2 cellular contexts compared by ENCODE assay signal in the genomic region with DNA sequence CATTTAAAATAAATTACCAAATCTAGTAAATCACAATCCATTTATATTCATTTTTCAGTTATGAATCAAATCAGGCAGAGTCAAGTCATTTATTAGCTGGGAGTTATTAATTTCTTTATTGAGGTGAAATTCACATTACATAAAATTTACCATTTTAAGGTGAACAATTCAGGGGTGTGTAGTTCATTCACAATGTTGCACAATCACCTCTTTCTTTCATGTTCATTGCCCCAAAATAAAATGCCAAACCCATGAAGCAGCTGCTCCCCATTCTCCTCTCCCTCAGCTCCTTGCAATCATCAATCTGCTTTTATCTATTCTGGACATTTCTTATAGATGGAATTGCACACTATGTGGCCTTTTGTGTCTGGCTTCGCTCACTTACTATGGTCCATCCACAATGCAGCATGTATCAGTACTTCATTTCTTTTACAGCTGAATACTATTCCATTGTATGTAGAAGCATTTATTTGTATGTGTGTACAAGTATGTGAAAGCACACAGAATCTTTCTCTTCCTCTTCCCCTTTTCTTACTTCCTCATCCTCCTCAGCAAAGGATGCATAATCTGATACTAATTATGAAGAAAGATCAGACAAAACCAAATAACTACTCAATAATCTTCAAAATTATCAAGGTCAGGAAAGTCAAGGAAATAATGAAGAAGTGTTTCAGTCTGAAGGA.
TF ChIP-seq lines count a peak whose summit lies in the region.

No MANE protein-coding gene starts in this region.

TF ChIP-seq in A549, 52 proteins besides CTCF, POLR2A, EP300 and RAD21 (continued from another document):
- TF ChIP-seq ELK1 (IDR thresholded peaks at IDR 0.05; ENCODE audit: low read depth, low read length) (no peak), HOXA7 (CRISPR knock-in tag; IDR thresholded peaks at IDR 0.05) (no peak), SMC3 (IDR thresholded peaks at IDR 0.05) (no peak), HOXB5 (CRISPR knock-in tag; IDR thresholded peaks at IDR 0.05) (no peak), MAX (IDR thresholded peaks at IDR 0.05) (no peak), EHF (CRISPR knock-in tag; IDR thresholded peaks at IDR 0.05) (no peak), KDM5A (IDR thresholded peaks at IDR 0.05) (no peak), ZC3H11A (IDR thresholded peaks at IDR 0.05) (no peak), MAFK (IDR thresholded peaks at IDR 0.05; ENCODE audit: partially characterized antibody) (no peak), JUNB (IDR thresholded peaks at IDR 0.05) (no peak), JUN (IDR thresholded peaks at IDR 0.05) (no peak)
- TF ChIP-seq, protein P1, sequence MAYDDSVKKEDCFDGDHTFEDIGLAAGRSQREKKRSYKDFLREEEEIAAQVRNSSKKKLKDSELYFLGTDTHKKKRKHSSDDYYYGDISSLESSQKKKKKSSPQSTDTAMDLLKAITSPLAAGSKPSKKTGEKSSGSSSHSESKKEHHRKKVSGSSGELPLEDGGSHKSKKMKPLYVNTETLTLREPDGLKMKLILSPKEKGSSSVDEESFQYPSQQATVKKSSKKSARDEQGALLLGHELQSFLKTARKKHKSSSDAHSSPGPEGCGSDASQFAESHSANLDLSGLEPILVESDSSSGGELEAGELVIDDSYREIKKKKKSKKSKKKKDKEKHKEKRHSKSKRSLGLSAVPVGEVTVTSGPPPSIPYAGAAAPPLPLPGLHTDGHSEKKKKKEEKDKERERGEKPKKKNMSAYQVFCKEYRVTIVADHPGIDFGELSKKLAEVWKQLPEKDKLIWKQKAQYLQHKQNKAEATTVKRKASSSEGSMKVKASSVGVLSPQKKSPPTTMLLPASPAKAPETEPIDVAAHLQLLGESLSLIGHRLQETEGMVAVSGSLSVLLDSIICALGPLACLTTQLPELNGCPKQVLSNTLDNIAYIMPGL (CRISPR knock-in tag; IDR thresholded peaks at IDR 0.05; ENCODE audit: borderline replicate concordance): no peak
TF ChIP-seq in A549: peak in this region for 0.

TF ChIP-seq in H1, 55 proteins besides CTCF, POLR2A, EP300 and RAD21 (continued from another document):
- no peak for TF ChIP-seq KDM5A (IDR thresholded peaks at IDR 0.05; ENCODE audit: low read length)
- no peak for TF ChIP-seq NANOG (IDR thresholded peaks at IDR 0.05; ENCODE audit: insufficient read depth, low read depth, low read length, poor library complexity, severe bottlenecking)
- peak; percentile 18; the same call in 1 of the 2 replicates for TF ChIP-seq CEBPB (IDR thresholded peaks at IDR 0.05; ENCODE audit: low read depth, low read length)
